ENCODE assay signal across 9 cellular contexts in genomic region chr5:134141346-134142050, GRCh38. TPM values are rescaled to one million over a fixed set of nuclear protein-coding genes. Genes with fewer than 3 reads are reported as not detected.
DNase-seq lines count a peak whose midpoint lies in the region; ATAC-seq, FAIRE-seq and TF ChIP-seq lines count a peak whose summit lies in the region.
"Had no signal": no experiment of that assay in that cellular context is flagged by ENCODE, and none has a peak within 500 bp of the region (broad histone marks: within the 10 kb centered on the region; RNA-seq: fewer than 3 reads in every experiment).

No MANE protein-coding gene starts in this region.

- TF ChIP-seq EP300 in HepG2 (IDR thresholded peaks at IDR 0.05; ENCODE audit: low read depth in 2 of 2, low read length in 2 of 2) (no peak), HepG2 (CRISPR knock-in tag; IDR thresholded peaks at IDR 0.05; ENCODE audit: borderline replicate concordance) (no peak)

- TF ChIP-seq POLR2A in HepG2 (IDR thresholded peaks at IDR 0.05; ENCODE audit: insufficient read depth in 1 of 2, low read depth in 2 of 2, low read length in 2 of 2) = no peak
- TF ChIP-seq POLR2A in right lobe of liver (IDR thresholded peaks at IDR 0.05) = no peak

- H3K9me3 ChIP-seq in HepG2 (ENCODE audit: low read length) = no peaks in the 10 kb centered on the region
- no peaks in the 10 kb centered on the region for H3K9me3 ChIP-seq in right lobe of liver
- no peaks in the 10 kb centered on the region for H3K9me3 ChIP-seq in upper lobe of right lung
- H3K9me3 ChIP-seq: neutrophil had no signal

- no peaks in the 10 kb centered on the region for H3K27me3 ChIP-seq in HepG2 (ENCODE audit: control insufficient read depth in 1 of 2, insufficient read depth in 2 of 2, low read length in 2 of 2)
- no peaks in the 10 kb centered on the region for H3K27me3 ChIP-seq in right lobe of liver
- no peaks in the 10 kb centered on the region for H3K27me3 ChIP-seq in upper lobe of right lung
- H3K27me3 ChIP-seq: neutrophil had no signal

- no peak overlapping the region for H3K9ac ChIP-seq in HepG2 (ENCODE audit: insufficient read depth, low read depth, low read length)

- no peak overlapping the region for H3K4me2 ChIP-seq in HepG2 (ENCODE audit: low read depth, low read length)

- ATAC-seq in HepG2 (peak; percentile 3; the same call in 1 of the 3 replicates), right lobe of liver (no peak), upper lobe of right lung (no peak)

- no peak for TF ChIP-seq RAD21 in HepG2 (CRISPR knock-in tag; IDR thresholded peaks at IDR 0.05)

- in situ Hi-C loops in HepG2 (cut with HindIII; ENCODE audit: extremely low pct_ligation_motif_present, low pct_unique_long_range_greater_than_20kb) = no loop called here

- CTCF ChIA-PET in HepG2 (lab: Yijun Ruan, JAX; ENCODE audit: low intra/inter-chr PET ratio, low total read pairs) = interaction anchor here (1.5 to 5.0 kb wide), 2 partner anchors 40 to 102 kb away, joined by 8 to 71 read pairs; no protein-coding TSS in a partner anchor

- TF ChIP-seq CTCF in HepG2 (CRISPR knock-in tag; IDR thresholded peaks at IDR 0.05) (peak; percentile 41; the same call in 1 of the 2 replicates), right lobe of liver (IDR thresholded peaks at IDR 0.05) (no peak), fibroblast of mammary gland (conservative IDR thresholded peaks at IDR 0.05; ENCODE audit: control insufficient read depth, insufficient read depth, low read depth, low read length) (peak; percentile 16), upper lobe of right lung (IDR thresholded peaks at IDR 0.05) (no peak)

- H3K4me3 ChIP-seq in HepG2 (replicated peaks in 1 of 3; ENCODE audit: insufficient read depth in 1 of 3, low read depth in 2 of 3, low read length in 3 of 3) (no peak overlapping the region), right lobe of liver (no peak overlapping the region), fibroblast of mammary gland (ENCODE audit: control insufficient read depth, low read depth, low read length) (no peak overlapping the region), upper lobe of right lung (no peak overlapping the region)

- no TSS peak for BruUV-seq in HepG2 (replicated peaks; lab: Mats Ljungman, UMichigan)

- intact Hi-C loops in HepG2 (cut with micrococcal nuclease; ENCODE audit: unreplicated experiment) (no loop called here), right lobe of liver (cut with DNase I) (loop anchor here (5.0 kb wide), 1 partner anchor 99 kb away; no protein-coding TSS in a partner anchor), upper lobe of right lung (cut with DNase I) (loop anchor here (5.0 kb wide), 1 partner anchor 39 kb away; no protein-coding TSS in a partner anchor)

- H3K79me2 ChIP-seq in HepG2 (ENCODE audit: insufficient read depth, low read length) = no peaks in the 10 kb centered on the region

- no peak for DNase-seq in HepG2 (ENCODE audit: low spot score)
- no peak for DNase-seq in right lobe of liver
- DNase-seq in UCSD-AML1 (lab: John Stamatoyannopoulos, UW; ENCODE audit: unreplicated experiment) = peak; percentile 41
- DNase-seq in fibroblast of mammary gland (ENCODE audit: low read depth) = peak; percentile 10
- peak; percentile 46 for DNase-seq in upper lobe of right lung
- DNase-seq in DMS79 (lab: John Stamatoyannopoulos, UW) = no peak
- DNase-seq in CD1c-positive myeloid dendritic cell (ENCODE audit: extremely low spot score) = no peak
- no peak for DNase-seq in inferior parietal cortex (ENCODE audit: extremely low spot score)

- H3K27ac ChIP-seq in HepG2 (ENCODE audit: extremely low read length, insufficient read depth, low read length) = no peak overlapping the region
- no peak overlapping the region for H3K27ac ChIP-seq in right lobe of liver
- H3K27ac ChIP-seq in upper lobe of right lung = no peak overlapping the region

- FAIRE-seq in HepG2 (lab: Jason Lieb, UNC) = no peak

- H2AFZ ChIP-seq in HepG2 (ENCODE audit: low read length) = no peak overlapping the region

- H3K36me3 ChIP-seq in HepG2 (replicated peaks in 1 of 2; ENCODE audit: control insufficient read depth in 1 of 2, insufficient read depth in 2 of 2, low read length in 2 of 2) = peaks cover 27 to 75% of the 10 kb centered on the region in 2 experiments
- peaks cover 0 to 26% (median 10%) of the 10 kb centered on the region in 4 donors for H3K36me3 ChIP-seq in right lobe of liver
- peaks cover 51% of the 10 kb centered on the region for H3K36me3 ChIP-seq in upper lobe of right lung

- H4K20me1 ChIP-seq in HepG2 (ENCODE audit: insufficient read depth, low read length) = peaks cover 24% of the 10 kb centered on the region

- H3K4me1 ChIP-seq in HepG2 (ENCODE audit: insufficient read depth, low read length) (peaks cover 24% of the 10 kb centered on the region), right lobe of liver (no peaks in the 10 kb centered on the region), upper lobe of right lung (peaks cover 4% of the 10 kb centered on the region)

- 95% methylated on average over 9 of the region's 9 CpGs for WGBS in HepG2 (ENCODE audit: low lambda C conversion rate)
- 78% methylated on average over 7 of the region's 9 CpGs for WGBS in right lobe of liver (ENCODE audit: insufficient coverage, low coverage, low lambda C conversion rate, missing lambda C conversion rate)

- POLR2A ChIA-PET in HepG2 (lab: Yijun Ruan, JAX) = interaction anchor here (1.0 to 4.4 kb wide), 7 partner anchors 8 to 120 kb away, joined by 3 to 31 read pairs (median 4); partner anchors contain the start of gene TCF7

TF ChIP-seq in HepG2, 621 proteins besides CTCF, POLR2A, EP300 and RAD21:
- TF ChIP-seq YEATS4 (CRISPR knock-in tag; IDR thresholded peaks at IDR 0.05; ENCODE audit: borderline replicate concordance) = no peak
- TF ChIP-seq SMC3 (IDR thresholded peaks at IDR 0.05; ENCODE audit: low read length) = 0 out of 2 replicates have a peak, but pooled peaks have one; percentile 18
- peak; percentile 49 for TF ChIP-seq STAG1 (CRISPR knock-in tag; IDR thresholded peaks at IDR 0.05)

RNA-seq across cellular contexts. Expression of gene TCF7, which starts 27.0 kb away (rescaled TPM):
- total RNA-seq in HepG2 (2016; rRNA removed; fragmentation: Illumina TruSeq; extraction: Trizol) (6.8 and 7.9 TPM in 2 replicates), right lobe of liver (1 to 10 TPM; 2.0 to 3.8 (median 2.7) TPM), upper lobe of right lung (7.0 TPM)
- 5.3 and 5.4 TPM in 2 replicates for total RNA-seq in HepG2 (2016; cell fraction: cytosol; rRNA removed; fragmentation: Illumina TruSeq; extraction: Trizol; ENCODE audit: low read depth)
- 7.1 and 8.8 TPM in 2 replicates for total RNA-seq in HepG2 (2016; cell fraction: insoluble cytoplasmic fraction; rRNA removed; fragmentation: Illumina TruSeq; extraction: Trizol)
- 15.7 and 15.8 TPM in 2 replicates for total RNA-seq in HepG2 (2016; cell fraction: membrane; rRNA removed; fragmentation: Illumina TruSeq; extraction: Trizol)
- total RNA-seq in HepG2 (2016; cell fraction: nucleus; rRNA removed; fragmentation: Illumina TruSeq; extraction: Trizol) = 10.0 and 10.9 TPM in 2 replicates
- polyA plus RNA-seq in HepG2 (2011; rRNA removed) = 6.3 and 9.0 TPM in 2 replicates
- polyA plus RNA-seq in HepG2 (2011; cell fraction: cytosol; rRNA removed) = 4.8 and 5.8 TPM in 2 replicates
- 7.5 and 7.7 TPM in 2 replicates for polyA plus RNA-seq in HepG2 (2011; cell fraction: nucleus; rRNA removed)
- polyA plus RNA-seq in HepG2 (2012) = 8.6 and 11.4 TPM in 2 replicates
- polyA plus RNA-seq in HepG2 (2016; cell fraction: cytosol; fragmentation: Illumina TruSeq; extraction: Trizol; ENCODE audit: low read depth) = 21.6 and 22.8 TPM in 2 replicates
- 21.8 and 29.7 TPM in 2 replicates for polyA plus RNA-seq in HepG2 (2016; cell fraction: insoluble cytoplasmic fraction; fragmentation: Illumina TruSeq; extraction: Trizol; ENCODE audit: low read depth)
- polyA plus RNA-seq in HepG2 (2016; cell fraction: membrane; fragmentation: Illumina TruSeq; extraction: Trizol; ENCODE audit: low read depth) = 44.0 and 50.2 TPM in 2 replicates
- 25.7 and 28.7 TPM in 2 replicates for polyA plus RNA-seq in HepG2 (2016; cell fraction: nucleus; fragmentation: Illumina TruSeq; extraction: Trizol; ENCODE audit: insufficient read depth, low read depth)
- polyA minus RNA-seq in HepG2 (2011; rRNA and poly(A)+ RNA removed; ENCODE audit: low replicate concordance) = 0.19 and 20.5 TPM in 2 replicates
- polyA minus RNA-seq in HepG2 (2011; cell fraction: cytosol; rRNA and poly(A)+ RNA removed) = 3.3 and 5.4 TPM in 2 replicates
- polyA minus RNA-seq in HepG2 (2011; cell fraction: nucleus; rRNA and poly(A)+ RNA removed) = 15.2 and 18.2 TPM in 2 replicates

RNA-seq across cellular contexts. Expression of gene SKP1, which starts 35.3 kb away (rescaled TPM):
- total RNA-seq in HepG2 (2016; rRNA removed; fragmentation: Illumina TruSeq; extraction: Trizol) (340 and 507 TPM in 2 replicates), right lobe of liver (100 to 1,000 TPM; 125 to 186 (median 149) TPM), upper lobe of right lung (234 TPM)
- 137 and 143 TPM in 2 replicates for total RNA-seq in HepG2 (2016; cell fraction: cytosol; rRNA removed; fragmentation: Illumina TruSeq; extraction: Trizol; ENCODE audit: low read depth)
- total RNA-seq in HepG2 (2016; cell fraction: insoluble cytoplasmic fraction; rRNA removed; fragmentation: Illumina TruSeq; extraction: Trizol) = 343 and 521 TPM in 2 replicates
- total RNA-seq in HepG2 (2016; cell fraction: membrane; rRNA removed; fragmentation: Illumina TruSeq; extraction: Trizol) = 93.7 and 100 TPM in 2 replicates
- 151 and 157 TPM in 2 replicates for total RNA-seq in HepG2 (2016; cell fraction: nucleus; rRNA removed; fragmentation: Illumina TruSeq; extraction: Trizol)
- polyA plus RNA-seq in HepG2 (2011; rRNA removed) = 93.6 and 134 TPM in 2 replicates
- 88.5 and 154 TPM in 2 replicates for polyA plus RNA-seq in HepG2 (2011; cell fraction: cytosol; rRNA removed)
- 34.1 and 52.2 TPM in 2 replicates for polyA plus RNA-seq in HepG2 (2011; cell fraction: nucleus; rRNA removed)
- 309 and 384 TPM in 2 replicates for polyA plus RNA-seq in HepG2 (2012)
- 114 and 131 TPM in 2 replicates for polyA plus RNA-seq in HepG2 (2016; cell fraction: cytosol; fragmentation: Illumina TruSeq; extraction: Trizol; ENCODE audit: low read depth)
- 701 and 780 TPM in 2 replicates for polyA plus RNA-seq in HepG2 (2016; cell fraction: insoluble cytoplasmic fraction; fragmentation: Illumina TruSeq; extraction: Trizol; ENCODE audit: low read depth)
- 95.3 and 99.7 TPM in 2 replicates for polyA plus RNA-seq in HepG2 (2016; cell fraction: membrane; fragmentation: Illumina TruSeq; extraction: Trizol; ENCODE audit: low read depth)
- polyA plus RNA-seq in HepG2 (2016; cell fraction: nucleus; fragmentation: Illumina TruSeq; extraction: Trizol; ENCODE audit: insufficient read depth, low read depth) = 220 and 238 TPM in 2 replicates
- 30.3 and 67.0 TPM in 2 replicates for polyA minus RNA-seq in HepG2 (2011; rRNA and poly(A)+ RNA removed; ENCODE audit: low replicate concordance)
- polyA minus RNA-seq in HepG2 (2011; cell fraction: cytosol; rRNA and poly(A)+ RNA removed) = 87.3 and 99.7 TPM in 2 replicates
- 122 and 128 TPM in 2 replicates for polyA minus RNA-seq in HepG2 (2011; cell fraction: nucleus; rRNA and poly(A)+ RNA removed)

Comparison
In these comparisons a context has a peak if more than half of its experiments do, and no peak if none do; other contexts are left out.
1. CTCF ChIP-seq: peak in HepG2 (single experiment) and fibroblast of mammary gland (single experiment); none in right lobe of liver (0 of 4) and upper lobe of right lung (single experiment).
2. DNase-seq: peak in UCSD-AML1 (single experiment), fibroblast of mammary gland (single experiment) and upper lobe of right lung (single experiment); none in HepG2 (single experiment), right lobe of liver (0 of 3), DMS79 (single experiment), CD1c-positive myeloid dendritic cell (single experiment) and inferior parietal cortex (single experiment).